Comparison of ENCODE assay signal across 26 cellular contexts in genomic region chr3:64591606-64592005, GRCh38.
"Had no signal": no experiment of that assay in that cellular context is flagged by ENCODE, and none has a peak within 500 bp of the region (broad histone marks: within the 10 kb centered on the region; RNA-seq: fewer than 3 reads in every experiment).

No MANE protein-coding gene starts in this region.

- H3K4me1 ChIP-seq: foreskin keratinocyte, left lung, lower lobe of right lung had no signal

- H3K4me2 ChIP-seq: hepatocyte had no signal

- FAIRE-seq: colon, endothelial cell of umbilical vein, frontal cortex, kidney had no signal

- H3K27ac Mint-ChIP-seq: immature natural killer cell, mesothelial cell of epicardium, naive B cell had no signal

- H3K9me3 ChIP-seq: esophagus muscularis mucosa, gastroesophageal sphincter, heart left ventricle, left lung, lower lobe of right lung, mucosa of descending colon had no signal

- DNase-seq: dermis blood vessel endothelial cell; dorsolateral prefrontal cortex; effector CD4-positive, alpha-beta T cell; effector memory CD4-positive, alpha-beta T cell; foreskin keratinocyte; heart left ventricle; hypothalamus; immature natural killer cell; islet precursor cell; kidney; kidney glomerular epithelial cell; left colon; left lung; left ventricle myocardium superior; lower lobe of right lung; mesenchymal stem cell; mucosa of descending colon; naive B cell had no signal

- H3K27me3 Mint-ChIP-seq: naive B cell had no signal

- H3K4me3 ChIP-seq: coronary artery, dorsolateral prefrontal cortex, esophagus muscularis mucosa, gastroesophageal sphincter, heart left ventricle, hepatocyte, left lung, lower lobe of right lung, mucosa of descending colon had no signal

- H3K4me1 Mint-ChIP-seq: immature natural killer cell, naive B cell had no signal

- ATAC-seq: foreskin keratinocyte, gastroesophageal sphincter, heart left ventricle, left colon, left lung, left ventricle myocardium superior, lower lobe of right lung, mucosa of descending colon had no signal

- H3K36me3 Mint-ChIP-seq: immature natural killer cell, naive B cell had no signal

- H3K79me2 ChIP-seq: hepatocyte had no signal

- H3K27ac ChIP-seq: coronary artery, dorsolateral prefrontal cortex, foreskin keratinocyte, heart left ventricle, hepatocyte, left lung, lower lobe of right lung had no signal

- H3K27me3 ChIP-seq: esophagus muscularis mucosa, gastroesophageal sphincter, heart left ventricle, hepatocyte, left lung had no signal

- H2AFZ ChIP-seq: hepatocyte had no signal

- H3K9me3 Mint-ChIP-seq: mesothelial cell of epicardium had no signal

- H3K4me3 Mint-ChIP-seq: immature natural killer cell, mesothelial cell of epicardium, naive B cell had no signal
